ENCODE assay signal across 8 cellular contexts in the genomic region with DNA sequence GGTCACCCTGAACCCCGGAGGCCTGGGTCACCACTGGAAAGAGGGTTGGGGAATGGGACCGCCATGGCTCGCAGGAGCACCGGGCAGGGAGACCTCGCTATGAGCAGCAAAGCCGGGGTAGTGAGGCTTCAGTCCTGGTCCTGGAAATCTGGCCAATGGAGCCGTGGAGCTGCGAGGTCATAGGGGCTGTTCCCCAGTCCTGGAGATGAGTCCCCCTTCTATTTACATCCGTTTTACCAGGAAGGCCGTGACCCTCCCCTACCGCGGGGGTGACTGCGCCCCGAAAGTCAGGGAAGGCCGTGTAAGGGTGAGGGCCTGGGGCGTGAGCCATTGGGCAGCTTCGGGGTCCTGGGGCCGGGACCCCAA. TPM values are rescaled to one million over a fixed set of nuclear protein-coding genes. Genes with fewer than 3 reads are reported as not detected.
A peak's percentile ranks its signal among the peaks of the same experiment; 100 is the strongest.
DNase-seq lines count a peak whose midpoint lies in the region; ATAC-seq and TF ChIP-seq lines count a peak whose summit lies in the region.

No MANE protein-coding gene starts in this region.

- H3K79me2 ChIP-seq in OCI-LY1 (ENCODE audit: insufficient read depth, low read length) (no peaks in the 10 kb centered on the region), osteoblast (ENCODE audit: insufficient read depth, low read length) (peaks cover 22% of the 10 kb centered on the region)

- H3K9ac ChIP-seq in OCI-LY1 (ENCODE audit: low read length) = peak overlapping the region; percentile 87

- no peak overlapping the region for H2AFZ ChIP-seq in OCI-LY1 (ENCODE audit: low read length)
- peak overlapping the region; percentile 31 for H2AFZ ChIP-seq in osteoblast (ENCODE audit: low read length)

- no peaks in the 10 kb centered on the region for H3K4me1 Mint-ChIP-seq in Caco-2 (ENCODE audit: low read depth, unreplicated experiment)
- peaks cover 3% of the 10 kb centered on the region for H3K4me1 Mint-ChIP-seq in endothelial cell (ENCODE audit: unreplicated experiment)

- no peak for ATAC-seq in HG02759 (IDR thresholded peaks at IDR 0.05; ENCODE audit: unreplicated experiment)

- peak overlapping the region; percentile 75 for H3K4me3 ChIP-seq in Caco-2 (ENCODE audit: low read depth, low read length)
- peak overlapping the region; percentile 72 for H3K4me3 ChIP-seq in OCI-LY1 (ENCODE audit: low read depth, low read length, poor library complexity, severe bottlenecking)
- H3K4me3 ChIP-seq in osteoblast (ENCODE audit: insufficient read depth, low read length) = peak overlapping the region; percentile 74

- H3K9me3 ChIP-seq in Caco-2 (no peaks in the 10 kb centered on the region), OCI-LY1 (ENCODE audit: low read length) (no peaks in the 10 kb centered on the region), osteoblast (ENCODE audit: low read depth, low read length) (no peaks in the 10 kb centered on the region)

- H3K9me2 ChIP-seq in OCI-LY1 (ENCODE audit: low read depth, low read length) = no peaks in the 10 kb centered on the region

- peak overlapping the region; percentile 72 for H3K27ac ChIP-seq in OCI-LY1 (ENCODE audit: low read depth, low read length, poor library complexity, severe bottlenecking)
- no peak overlapping the region for H3K27ac ChIP-seq in osteoblast (ENCODE audit: low read depth, low read length)

- H3K4me2 ChIP-seq in OCI-LY1 (ENCODE audit: low read length) (peak overlapping the region; percentile 87), osteoblast (ENCODE audit: insufficient read depth, low read length) (peak overlapping the region; percentile 87)

- H3K36me3 Mint-ChIP-seq in Caco-2 (ENCODE audit: insufficient read depth, unreplicated experiment) = peaks cover 33% of the 10 kb centered on the region
- no peaks in the 10 kb centered on the region for H3K36me3 Mint-ChIP-seq in endothelial cell (ENCODE audit: low read depth, unreplicated experiment)

- H3K36me3 ChIP-seq in Caco-2 (ENCODE audit: control insufficient read depth, insufficient read depth, low read length) (no peaks in the 10 kb centered on the region), OCI-LY1 (ENCODE audit: insufficient read depth, low read length) (peaks cover 33% of the 10 kb centered on the region), osteoblast (ENCODE audit: insufficient read depth, low read length) (peaks cover 21% of the 10 kb centered on the region)

- H3F3A ChIP-seq in OCI-LY1 (ENCODE audit: insufficient read depth, low read length) = no peaks in the 10 kb centered on the region

- TF ChIP-seq CTCF in Caco-2 (IDR thresholded peaks at IDR 0.05; ENCODE audit: insufficient read depth in 1 of 2, low read depth in 1 of 2, low read length in 1 of 2, severe bottlenecking in 1 of 2, unreplicated experiment in 1 of 2) = no peak
- no peak for TF ChIP-seq CTCF in OCI-LY1 (IDR thresholded peaks at IDR 0.05; ENCODE audit: low read length)
- no peak for TF ChIP-seq CTCF in endothelial cell (IDR thresholded peaks at IDR 0.05; ENCODE audit: unreplicated experiment)
- TF ChIP-seq CTCF in osteoblast (IDR thresholded peaks at IDR 0.05; ENCODE audit: extremely low read depth, low read depth, low read length) = no peak

- H3K27me3 Mint-ChIP-seq in Caco-2 (ENCODE audit: insufficient read depth, unreplicated experiment) (no peaks in the 10 kb centered on the region), endothelial cell (ENCODE audit: unreplicated experiment) (peaks cover 9% of the 10 kb centered on the region)

- CTCF ChIA-PET in Caco-2 (lab: Charles Lee) = no interaction called here

- H3K4me3 Mint-ChIP-seq in Caco-2 (ENCODE audit: unreplicated experiment) (peak overlapping the region; percentile 74), endothelial cell (ENCODE audit: unreplicated experiment) (peak overlapping the region; percentile 67)

- POLR2A ChIA-PET in Caco-2 (lab: Charles Lee) = interaction anchor here (0.7 kb wide), 1 partner anchor 229 kb away, joined by 4 read pairs; a partner anchor contains a TSS

- peaks cover 14% of the 10 kb centered on the region; the same call in 1 of the 2 replicates for H3K4me1 ChIP-seq in Caco-2
- peaks cover 40% of the 10 kb centered on the region for H3K4me1 ChIP-seq in OCI-LY1 (ENCODE audit: insufficient read depth, low read length, severe bottlenecking)
- H3K4me1 ChIP-seq in osteoblast (ENCODE audit: insufficient read depth, low read length) = peaks cover 23% of the 10 kb centered on the region

- H3K27ac Mint-ChIP-seq in Caco-2 (ENCODE audit: unreplicated experiment) (no peak overlapping the region), endothelial cell (ENCODE audit: unreplicated experiment) (no peak overlapping the region)

- H4K20me1 ChIP-seq in OCI-LY1 (ENCODE audit: insufficient read depth, low read length) (no peaks in the 10 kb centered on the region), osteoblast (ENCODE audit: insufficient read depth, low read length) (no peaks in the 10 kb centered on the region)

- H3K27me3 ChIP-seq in Caco-2 (replicated peaks; ENCODE audit: control insufficient read depth, insufficient read depth, low read length) = no peaks in the 10 kb centered on the region
- H3K27me3 ChIP-seq in OCI-LY1 (ENCODE audit: insufficient read depth, low read length) = no peaks in the 10 kb centered on the region
- H3K27me3 ChIP-seq in osteoblast (ENCODE audit: insufficient read depth, low read length) = no peaks in the 10 kb centered on the region

- H3K9me3 Mint-ChIP-seq in Caco-2 (ENCODE audit: unreplicated experiment) (no peaks in the 10 kb centered on the region), endothelial cell (ENCODE audit: unreplicated experiment) (no peaks in the 10 kb centered on the region)

- DNase-seq in Caco-2 (no peak), endothelial cell (ENCODE audit: low spot score) (no peak), osteoblast (ENCODE audit: insufficient read length, low spot score, missing footprints) (no peak), globus pallidus (ENCODE audit: low spot score) (no peak), COLO829 (ENCODE audit: low spot score) (no peak)
- DNase-seq in stimulated activated CD4-positive, alpha-beta T cell treated with anti-CD3 and anti-CD28 coated beads, Interleukin-2, amount 100 ng/mL, for 48 hours = no peak

- no TSS peak for BruUV-seq in Caco-2 (replicated peaks; lab: Mats Ljungman, UMichigan)

- intact Hi-C loops in Caco-2 (cut with micrococcal nuclease; ENCODE audit: unreplicated experiment) = no loop called here

RNA-seq across cellular contexts. Expression of a gene that starts 0.4 kb away (rescaled TPM):
- 21.3 and 25.3 TPM in 2 replicates for total RNA-seq in Caco-2 (2022)
- 13.7 TPM for total RNA-seq in endothelial cell (ENCODE audit: unreplicated experiment)
- 5.9 and 6.5 TPM in 2 replicates for total RNA-seq in osteoblast

RNA-seq across cellular contexts. Expression of a gene that starts 5.2 kb away (rescaled TPM):
- total RNA-seq in Caco-2 (2022) = 2,622 and 2,843 TPM in 2 replicates
- 2,188 TPM for total RNA-seq in endothelial cell (ENCODE audit: unreplicated experiment)
- 227 and 386 TPM in 2 replicates for total RNA-seq in osteoblast

RNA-seq across cellular contexts. Expression of a gene that starts 6.5 kb away (rescaled TPM):
- total RNA-seq in Caco-2 (2022) (31.8 and 37.6 TPM in 2 replicates), endothelial cell (ENCODE audit: unreplicated experiment) (17.8 TPM), osteoblast (8.0 and 9.0 TPM in 2 replicates)

RNA-seq across cellular contexts. Expression of a gene that starts 14.1 kb away (rescaled TPM):
- total RNA-seq in Caco-2 (2022) (84.7 and 93.6 TPM in 2 replicates), endothelial cell (ENCODE audit: unreplicated experiment) (40.5 TPM), osteoblast (32.1 and 32.6 TPM in 2 replicates)

RNA-seq across cellular contexts. Expression of a gene that starts 14.7 kb away (rescaled TPM):
- total RNA-seq in Caco-2 (2022) = not detected in 2 replicates
- not detected for total RNA-seq in endothelial cell (ENCODE audit: unreplicated experiment)
- total RNA-seq in osteoblast = not detected in 2 replicates
